ENCODE assay signal across 20 cellular contexts in genomic region chr14:89383171-89383845, GRCh38. TPM values are rescaled to one million over a fixed set of nuclear protein-coding genes. Genes with fewer than 3 reads are reported as not detected.
DNase-seq lines count a peak whose midpoint lies in the region; ATAC-seq and TF ChIP-seq lines count a peak whose summit lies in the region.
"Had no signal": no experiment of that assay in that cellular context is flagged by ENCODE, and none has a peak within 500 bp of the region (broad histone marks: within the 10 kb centered on the region; RNA-seq: fewer than 3 reads in every experiment).

No MANE protein-coding gene starts in this region.

- no peak overlapping the region for H3K14ac ChIP-seq in H9 (ENCODE audit: insufficient read depth, low read length)

- no CpG with 5 or more reads among the region's 11 CpGs for WGBS in H9 (ENCODE audit: extremely low coverage, insufficient read length, low lambda C conversion rate)
- 88 to 91% methylated on average over 11 of the region's 11 CpGs for WGBS in thyroid gland, 2 donors

- no peaks in the 10 kb centered on the region for H3K27me3 Mint-ChIP-seq in activated CD4-positive, alpha-beta T cell treated with anti-CD3 and anti-CD28 coated beads for 36 hours
- no peaks in the 10 kb centered on the region for H3K27me3 Mint-ChIP-seq in H9 (ENCODE audit: low read depth)
- no peaks in the 10 kb centered on the region for H3K27me3 Mint-ChIP-seq in activated naive CD8-positive, alpha-beta T cell treated with anti-CD3 and anti-CD28 coated beads for 36 hours
- no peaks in the 10 kb centered on the region for H3K27me3 Mint-ChIP-seq in naive thymus-derived CD8-positive, alpha-beta T cell

- no peak overlapping the region for H3K27ac ChIP-seq in H9 (ENCODE audit: insufficient read length, low read depth, low read length)
- no peak overlapping the region for H3K27ac ChIP-seq in thyroid gland
- H3K27ac ChIP-seq: adrenal gland, cardiac muscle cell, PC-9, SJSA1, vagina had no signal

- H3K9me3 Mint-ChIP-seq in activated CD4-positive, alpha-beta T cell treated with anti-CD3 and anti-CD28 coated beads for 36 hours (ENCODE audit: low read depth), result peaks cover 13% of the 10 kb centered on the region
- peaks cover 0 to 13% of the 10 kb centered on the region in 2 experiments; a peak in 3 of 5 replicates for H3K9me3 Mint-ChIP-seq in H9
- peaks cover 14% of the 10 kb centered on the region for H3K9me3 Mint-ChIP-seq in activated naive CD8-positive, alpha-beta T cell treated with anti-CD3 and anti-CD28 coated beads for 36 hours
- H3K9me3 Mint-ChIP-seq in naive thymus-derived CD8-positive, alpha-beta T cell, result peaks cover 0 to 21% (median 1%) of the 10 kb centered on the region in 9 donors

- no peak overlapping the region for H3K9ac ChIP-seq in H9 (ENCODE audit: extremely low read depth, insufficient read length, low read length)

- intact Hi-C loops in activated CD4-positive, alpha-beta T cell treated with anti-CD3 and anti-CD28 coated beads for 36 hours (cut with DNase I, micrococcal nuclease), result no loop called here
- intact Hi-C loops in thyroid gland (cut with DNase I), result no loop called here

- H2BK120ac ChIP-seq in H9 (ENCODE audit: low read depth, low read length, poor library complexity, severe bottlenecking), result no peak overlapping the region

- no peak overlapping the region for H3K4ac ChIP-seq in H9 (ENCODE audit: low read depth, low read length)

- no peak overlapping the region for H4K91ac ChIP-seq in H9 (ENCODE audit: insufficient read length, low read depth, low read length)

- H3K27me3 ChIP-seq in H9 (ENCODE audit: insufficient read depth, low read length), result no peaks in the 10 kb centered on the region
- H3K27me3 ChIP-seq in thyroid gland, result no peaks in the 10 kb centered on the region
- H3K27me3 ChIP-seq: adrenal gland, cardiac muscle cell, SJSA1, vagina had no signal

- H3K36me3 Mint-ChIP-seq in activated CD4-positive, alpha-beta T cell treated with anti-CD3 and anti-CD28 coated beads for 36 hours (ENCODE audit: low read depth), result peaks cover 42% of the 10 kb centered on the region
- H3K36me3 Mint-ChIP-seq in H9 (ENCODE audit: insufficient read depth in 1 of 3, low read depth in 3 of 3), result peaks cover 28 to 39% (median 37%) of the 10 kb centered on the region in 3 experiments
- peaks cover 53% of the 10 kb centered on the region for H3K36me3 Mint-ChIP-seq in activated naive CD8-positive, alpha-beta T cell treated with anti-CD3 and anti-CD28 coated beads for 36 hours
- H3K36me3 Mint-ChIP-seq in naive thymus-derived CD8-positive, alpha-beta T cell, result peaks cover 6 to 23% (median 19%) of the 10 kb centered on the region in 3 donors

- peaks cover 2% of the 10 kb centered on the region; the same call in 1 of the 2 replicates for H3K4me1 ChIP-seq in H9 (ENCODE audit: insufficient read depth, low read length)
- peaks cover 0 to 10% of the 10 kb centered on the region in 2 donors for H3K4me1 ChIP-seq in thyroid gland
- H3K4me1 ChIP-seq: SJSA1 had no signal

- no peak overlapping the region for H2BK15ac ChIP-seq in H9 (ENCODE audit: low read depth, low read length)

- DNase-seq in activated CD4-positive, alpha-beta T cell treated with anti-CD3 and anti-CD28 coated beads for 36 hours, result no peak
- no peak for DNase-seq in activated CD4-positive, alpha-beta T cell treated with anti-CD3 and anti-CD28 coated beads, Interleukin-2, amount 50 U/mL, for 4 hours
- no peak for DNase-seq in H9
- no peak for DNase-seq in activated naive CD8-positive, alpha-beta T cell treated with anti-CD3 and anti-CD28 coated beads for 36 hours
- DNase-seq in naive thymus-derived CD8-positive, alpha-beta T cell, result no peak
- no peak for DNase-seq in thyroid gland
- DNase-seq: erythroblast; foreskin melanocyte; mesenchymal stem cell; NCI-H1105; NCI-H748 treated with DMSO at 0.1 percent for 48 hours; PC-9; stimulated activated CD4-positive, alpha-beta T cell treated with anti-CD3 and anti-CD28 coated beads, Interleukin-4, amount 100 ng/mL, for 24 hours; T-helper 9 cell had no signal

- H2AFZ ChIP-seq in H9 (ENCODE audit: low read length), result no peak overlapping the region
- H2AFZ ChIP-seq: PC-9 had no signal

- no peaks in the 10 kb centered on the region for H3K36me3 ChIP-seq in thyroid gland
- H3K36me3 ChIP-seq: adrenal gland, cardiac muscle cell, vagina had no signal

- H4K20me1 ChIP-seq in H9 (ENCODE audit: control insufficient read depth, insufficient read depth, insufficient read length), result no peaks in the 10 kb centered on the region

- no peak overlapping the region for H2BK5ac ChIP-seq in H9 (ENCODE audit: insufficient read length, low read length)

- peaks cover 44% of the 10 kb centered on the region for H3K4me1 Mint-ChIP-seq in activated CD4-positive, alpha-beta T cell treated with anti-CD3 and anti-CD28 coated beads for 36 hours
- H3K4me1 Mint-ChIP-seq in H9, result peaks cover 31 to 55% of the 10 kb centered on the region in 2 experiments
- peaks cover 28% of the 10 kb centered on the region for H3K4me1 Mint-ChIP-seq in activated naive CD8-positive, alpha-beta T cell treated with anti-CD3 and anti-CD28 coated beads for 36 hours
- peaks cover 32 to 81% (median 74%) of the 10 kb centered on the region in 4 donors for H3K4me1 Mint-ChIP-seq in naive thymus-derived CD8-positive, alpha-beta T cell

- H3K4me3 ChIP-seq in thyroid gland (replicated peaks in 1 of 3), result no peak overlapping the region
- H3K4me3 ChIP-seq: adrenal gland, cardiac muscle cell, PC-9, SJSA1, vagina had no signal

- H3T11ph ChIP-seq in H9 (ENCODE audit: low read length), result no peak overlapping the region

- CTCF ChIA-PET in activated CD4-positive, alpha-beta T cell treated with anti-CD3 and anti-CD28 coated beads for 36 hours (lab: Charles Lee), result interaction anchor here (1.1 to 1.8 kb wide), 2 partner anchors 13 to 242 kb away, joined by 3 to 7 read pairs; no protein-coding TSS in a partner anchor

- POLR2A ChIA-PET in activated CD4-positive, alpha-beta T cell treated with anti-CD3 and anti-CD28 coated beads for 36 hours (lab: Charles Lee), result no interaction called here
- POLR2A ChIA-PET in naive thymus-derived CD8-positive, alpha-beta T cell (lab: Charles Lee), result interaction anchor here (0.8 kb wide), 1 partner anchor 11 kb away, joined by 3 read pairs; no protein-coding TSS in a partner anchor

- H3K23me2 ChIP-seq in H9 (ENCODE audit: insufficient read length, low read depth, low read length, poor library complexity, severe bottlenecking), result no peaks in the 10 kb centered on the region

- H3K79me2 ChIP-seq in H9 (ENCODE audit: insufficient read depth, low read length), result peaks cover 70% of the 10 kb centered on the region

- no peak overlapping the region for H3K23ac ChIP-seq in H9 (ENCODE audit: insufficient read length, low read depth, low read length)

- no peak overlapping the region for H2AK5ac ChIP-seq in H9 (ENCODE audit: insufficient read length, low read length)

- H3K9me3 ChIP-seq in H9 (ENCODE audit: control insufficient read depth, low read depth, low read length) (no peaks in the 10 kb centered on the region), thyroid gland (no peaks in the 10 kb centered on the region)
- H3K9me3 ChIP-seq: adrenal gland, vagina had no signal

- no peak overlapping the region for H3K56ac ChIP-seq in H9 (ENCODE audit: insufficient read length, low read depth, low read length)

- H3K27ac Mint-ChIP-seq in activated CD4-positive, alpha-beta T cell treated with anti-CD3 and anti-CD28 coated beads for 36 hours, result peak overlapping the region; percentile 21
- H3K27ac Mint-ChIP-seq in H9, result peak overlapping the region in 2 of 3 experiments; percentile 42 to 65; a peak in 4 of 7 replicates
- H3K27ac Mint-ChIP-seq in activated naive CD8-positive, alpha-beta T cell treated with anti-CD3 and anti-CD28 coated beads for 36 hours, result peak overlapping the region; percentile 28
- peak overlapping the region in 7 of 10 donors; percentile 30 to 76 (median 65) for H3K27ac Mint-ChIP-seq in naive thymus-derived CD8-positive, alpha-beta T cell

- no peak for TF ChIP-seq POLR2A in thyroid gland (IDR thresholded peaks at IDR 0.05)

- TF ChIP-seq CTCF in H9 (conservative IDR thresholded peaks at IDR 0.05), result no peak
- no peak for TF ChIP-seq CTCF in thyroid gland (IDR thresholded peaks at IDR 0.05)

- H3K18ac ChIP-seq in H9 (ENCODE audit: insufficient read length, low read depth, low read length), result no peak overlapping the region

- ATAC-seq in activated CD4-positive, alpha-beta T cell treated with anti-CD3 and anti-CD28 coated beads for 36 hours, result no peak
- ATAC-seq in naive thymus-derived CD8-positive, alpha-beta T cell, result no peak
- ATAC-seq in GM21737 (IDR thresholded peaks at IDR 0.05; ENCODE audit: unreplicated experiment), result no peak
- ATAC-seq in HG03571 (IDR thresholded peaks at IDR 0.05; ENCODE audit: unreplicated experiment), result no peak

- no peak overlapping the region for H2BK12ac ChIP-seq in H9 (ENCODE audit: insufficient read length, low read depth, low read length)

- H3K4me3 Mint-ChIP-seq in activated CD4-positive, alpha-beta T cell treated with anti-CD3 and anti-CD28 coated beads for 36 hours, result no peak overlapping the region
- no peak overlapping the region for H3K4me3 Mint-ChIP-seq in H9
- no peak overlapping the region for H3K4me3 Mint-ChIP-seq in activated naive CD8-positive, alpha-beta T cell treated with anti-CD3 and anti-CD28 coated beads for 36 hours
- H3K4me3 Mint-ChIP-seq in naive thymus-derived CD8-positive, alpha-beta T cell, result peak overlapping the region in 1 of 10 donors; percentile 29

- H3K79me1 ChIP-seq in H9 (ENCODE audit: insufficient read depth, low read depth, low read length, poor library complexity, severe bottlenecking), result peaks cover 3% of the 10 kb centered on the region

- no peak overlapping the region for H4K8ac ChIP-seq in H9 (replicated peaks; ENCODE audit: insufficient read length, low read depth, low read length)

- no peak overlapping the region for H2BK20ac ChIP-seq in H9 (ENCODE audit: low read depth, low read length, poor library complexity, severe bottlenecking)

- H3K4me2 ChIP-seq in H9 (ENCODE audit: insufficient read depth, insufficient read length, low read length), result no peak overlapping the region
- H3K4me2 ChIP-seq: PC-9 had no signal

- H4K5ac ChIP-seq in H9 (ENCODE audit: insufficient read length, low read depth, low read length), result no peak overlapping the region

RNA-seq across cellular contexts. Expression of gene FOXN3, which starts 33.7 kb away (rescaled TPM):
- total RNA-seq in activated CD4-positive, alpha-beta T cell treated with anti-CD3 and anti-CD28 coated beads for 36 hours, result 10 to 100 TPM; 69.1 to 76.3 TPM
- total RNA-seq in H9 (2021), result 114 and 125 TPM in 2 replicates
- 10 to 100 TPM; 80.1 to 82.4 TPM for total RNA-seq in activated naive CD8-positive, alpha-beta T cell treated with anti-CD3 and anti-CD28 coated beads for 36 hours
- total RNA-seq in naive thymus-derived CD8-positive, alpha-beta T cell, result 100 to 1,000 TPM; 125 to 141 TPM
- 100 to 1,000 TPM; 107 to 148 (median 116) TPM for polyA plus RNA-seq in naive thymus-derived CD8-positive, alpha-beta T cell
- 10 to 100 TPM; 38.7 to 70.1 (median 43.1) TPM for total RNA-seq in thyroid gland
